18 cellular contexts compared by ENCODE assay signal in the genomic region with DNA sequence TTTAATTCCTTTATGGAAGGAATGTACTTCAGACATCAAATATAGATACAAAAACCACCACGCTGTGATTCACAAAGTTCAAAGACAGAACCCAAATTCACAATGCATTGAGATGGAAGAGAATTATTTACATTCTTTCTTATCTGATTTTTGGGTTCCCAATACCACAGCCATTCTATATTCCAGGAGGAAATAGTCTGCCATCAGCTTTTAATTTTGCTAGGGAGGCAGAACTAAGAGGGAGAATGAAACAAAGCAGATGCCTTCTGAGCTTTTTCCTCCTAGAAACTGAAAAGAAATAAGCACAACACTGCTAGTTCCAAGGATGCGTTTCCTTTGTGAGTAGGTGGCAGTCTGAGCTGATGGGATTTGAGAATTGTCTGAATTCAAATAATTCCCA.
"Had no signal": no experiment of that assay in that cellular context is flagged by ENCODE, and none has a peak within 500 bp of the region (broad histone marks: within the 10 kb centered on the region; RNA-seq: fewer than 3 reads in every experiment).

No MANE protein-coding gene starts in this region.

- H3K4me2 ChIP-seq: neural progenitor cell had no signal

- H3K27ac Mint-ChIP-seq: activated CD4-positive, alpha-beta T cell treated with anti-CD3 and anti-CD28 coated beads for 36 hours; activated CD8-positive, alpha-beta T cell treated with anti-CD3 and anti-CD28 coated beads for 36 hours; activated naive CD8-positive, alpha-beta T cell treated with anti-CD3 and anti-CD28 coated beads, Interleukin-2, amount 50 U/mL, for 24 hours; activated T-helper 1 cell treated with anti-CD3 and anti-CD28 coated beads, Interleukin-12 subunit alpha, Interleukin-12 subunit beta, Interleukin-2, Interleukin-4 antibody, amounts not matched to agents 30 ng/mL and 10 ng/mL and 1 ng/mL, durations not matched to agents 14 hours and 24 hours and 36 hours; neural progenitor cell had no signal

- H3K9me3 ChIP-seq: esophagus muscularis mucosa, heart left ventricle, left ventricle myocardium inferior, ovary, SJSA1, transverse colon had no signal

- ATAC-seq: activated CD4-positive, alpha-beta T cell treated with anti-CD3 and anti-CD28 coated beads for 36 hours; activated CD8-positive, alpha-beta T cell treated with anti-CD3 and anti-CD28 coated beads for 36 hours; activated naive CD8-positive, alpha-beta T cell treated with anti-CD3 and anti-CD28 coated beads, Interleukin-2, amount 50 U/mL, for 24 hours; heart left ventricle had no signal

- H3K4me3 ChIP-seq: esophagus muscularis mucosa, heart left ventricle, left ventricle myocardium inferior, neural progenitor cell, ovary, SJSA1, transverse colon had no signal

- DNase-seq: activated CD4-positive, alpha-beta T cell treated with anti-CD3 and anti-CD28 coated beads for 36 hours; activated CD8-positive, alpha-beta memory T cell treated with anti-CD3 and anti-CD28 coated beads, Interleukin-2, amount 50 U/mL, for 4 hours; activated CD8-positive, alpha-beta T cell treated with anti-CD3 and anti-CD28 coated beads for 36 hours; activated naive CD4-positive, alpha-beta T cell treated with Interleukin-2 at 50 U/mL for 16 hours; activated naive CD8-positive, alpha-beta T cell treated with anti-CD3 and anti-CD28 coated beads, Interleukin-2, amount 50 U/mL, for 24 hours; brain microvascular endothelial cell; cerebellar nuclear complex; heart left ventricle; left ventricle myocardium inferior; ovary; stimulated activated CD4-positive, alpha-beta T cell treated with anti-CD3 and anti-CD28 coated beads, Interleukin-15, amount 100 ng/mL, for 24 hours; T-helper 1 cell; transverse colon had no signal

- H3K4me3 Mint-ChIP-seq: activated CD4-positive, alpha-beta T cell treated with anti-CD3 and anti-CD28 coated beads for 36 hours; activated CD8-positive, alpha-beta T cell treated with anti-CD3 and anti-CD28 coated beads for 36 hours; activated naive CD8-positive, alpha-beta T cell treated with anti-CD3 and anti-CD28 coated beads, Interleukin-2, amount 50 U/mL, for 24 hours; activated T-helper 1 cell treated with anti-CD3 and anti-CD28 coated beads, Interleukin-12 subunit alpha, Interleukin-12 subunit beta, Interleukin-2, Interleukin-4 antibody, amounts not matched to agents 30 ng/mL and 10 ng/mL and 1 ng/mL, durations not matched to agents 14 hours and 24 hours and 36 hours; neural progenitor cell had no signal

- H3K4me1 Mint-ChIP-seq: activated CD4-positive, alpha-beta T cell treated with anti-CD3 and anti-CD28 coated beads for 36 hours; activated naive CD8-positive, alpha-beta T cell treated with anti-CD3 and anti-CD28 coated beads, Interleukin-2, amount 50 U/mL, for 24 hours had no signal

- H3K9me3 Mint-ChIP-seq: activated CD8-positive, alpha-beta T cell treated with anti-CD3 and anti-CD28 coated beads for 36 hours; activated naive CD8-positive, alpha-beta T cell treated with anti-CD3 and anti-CD28 coated beads, Interleukin-2, amount 50 U/mL, for 24 hours; activated T-helper 1 cell treated with anti-CD3 and anti-CD28 coated beads, Interleukin-12 subunit alpha, Interleukin-12 subunit beta, Interleukin-2, Interleukin-4 antibody, amounts not matched to agents 30 ng/mL and 10 ng/mL and 1 ng/mL, durations not matched to agents 14 hours and 24 hours and 36 hours; neural progenitor cell had no signal

- H3K9ac ChIP-seq: neural progenitor cell had no signal

- H3K36me3 ChIP-seq: brain microvascular endothelial cell, esophagus muscularis mucosa, heart left ventricle, left ventricle myocardium inferior, neural progenitor cell, ovary, SJSA1, transverse colon had no signal

- H3K27me3 ChIP-seq: brain microvascular endothelial cell, esophagus muscularis mucosa, neural progenitor cell, ovary, SJSA1, transverse colon had no signal

- H2AFZ ChIP-seq: neural progenitor cell had no signal

- H3K27ac ChIP-seq: brain microvascular endothelial cell, esophagus muscularis mucosa, heart left ventricle, left ventricle myocardium inferior, neural progenitor cell, ovary, SJSA1, transverse colon, VCaP had no signal

- H3K4me1 ChIP-seq: esophagus muscularis mucosa, heart left ventricle, left ventricle myocardium inferior, neural progenitor cell, SJSA1, transverse colon had no signal
